17 cellular contexts compared by ENCODE assay signal in the genomic region with DNA sequence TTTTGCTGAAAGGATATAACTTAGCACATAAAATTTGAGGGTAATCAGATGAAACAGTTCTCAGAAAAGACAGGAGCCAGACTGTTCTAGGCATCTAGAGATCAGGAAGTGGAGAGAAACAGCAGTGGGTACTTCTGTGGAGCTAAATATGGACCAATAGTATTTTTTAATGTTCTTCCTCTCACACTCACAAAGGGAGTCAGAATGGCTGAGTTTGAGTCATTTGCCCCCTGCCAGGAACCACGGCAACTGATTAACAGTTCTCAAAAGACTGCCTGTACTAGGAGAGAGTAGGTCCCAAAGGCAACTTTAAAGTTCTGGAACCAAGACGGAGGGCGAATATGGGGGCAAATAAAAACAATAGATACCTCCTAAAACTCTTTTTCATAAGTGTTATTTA.
DNase-seq lines count a peak whose midpoint lies in the region; TF ChIP-seq lines count a peak whose summit lies in the region.
"Had no signal": no experiment of that assay in that cellular context is flagged by ENCODE, and none has a peak within 500 bp of the region (broad histone marks: within the 10 kb centered on the region; RNA-seq: fewer than 3 reads in every experiment).

No MANE protein-coding gene starts in this region.

- H3K27ac Mint-ChIP-seq in Calu3 (ENCODE audit: unreplicated experiment) = peak overlapping the region; percentile 68
- H3K27ac Mint-ChIP-seq: mesothelial cell of epicardium had no signal

- BruUV-seq in Calu3 (replicated peaks; lab: Mats Ljungman, UMichigan) = no TSS peak

- no peak overlapping the region for H3K9ac ChIP-seq in mesendoderm (ENCODE audit: low read length)

- no peak overlapping the region for H4K8ac ChIP-seq in mesendoderm (ENCODE audit: low read depth, low read length)

- no peak overlapping the region for H2BK120ac ChIP-seq in mesendoderm (ENCODE audit: low read depth, low read length)

- no peak overlapping the region for H2BK15ac ChIP-seq in mesendoderm (replicated peaks; ENCODE audit: low read depth)

- no peak overlapping the region for H3K4me2 ChIP-seq in mesendoderm (ENCODE audit: low read length)

- in situ Hi-C loops in brain microvascular endothelial cell (cut with HindIII; ENCODE audit: low pct_ligation_motif_present, low sequenced_read_pairs) = no loop called here

- H3K27me3 ChIP-seq in MG63 = no peaks in the 10 kb centered on the region
- H3K27me3 ChIP-seq in brain microvascular endothelial cell (replicated peaks) = no peaks in the 10 kb centered on the region
- H3K27me3 ChIP-seq in mesendoderm (ENCODE audit: insufficient read depth, low read length, poor library complexity) = no peaks in the 10 kb centered on the region
- no peaks in the 10 kb centered on the region for H3K27me3 ChIP-seq in SJCRH30
- H3K27me3 ChIP-seq: cardiac muscle cell, tibial artery had no signal

- no peak overlapping the region for H3K4me3 ChIP-seq in MG63
- no peak overlapping the region for H3K4me3 ChIP-seq in brain microvascular endothelial cell (ENCODE audit: low read depth, low read length)
- H3K4me3 ChIP-seq in mesendoderm (ENCODE audit: low read length) = no peak overlapping the region
- no peak overlapping the region for H3K4me3 ChIP-seq in SJCRH30
- H3K4me3 ChIP-seq: cardiac muscle cell, tibial artery had no signal

- H3K18ac ChIP-seq in mesendoderm (ENCODE audit: low read length) = no peak overlapping the region

- no peaks in the 10 kb centered on the region for H3K9me3 Mint-ChIP-seq in Calu3 (ENCODE audit: low read depth, unreplicated experiment)

- H3K79me1 ChIP-seq in mesendoderm (ENCODE audit: low read length) = peaks cover 13% of the 10 kb centered on the region

- no peak overlapping the region for H2BK5ac ChIP-seq in mesendoderm (ENCODE audit: low read length)

- H3K9me3 ChIP-seq in MG63 (peaks cover under 1% of the 10 kb centered on the region; the same call in 1 of the 2 replicates), SJCRH30 (replicated peaks) (peaks cover 4% of the 10 kb centered on the region; the same call in 1 of the 2 replicates)
- H3K9me3 ChIP-seq: tibial artery had no signal

- H3K4ac ChIP-seq in mesendoderm (ENCODE audit: low read depth, low read length) = no peak overlapping the region

- peaks cover 3% of the 10 kb centered on the region for H3K36me3 Mint-ChIP-seq in Calu3 (ENCODE audit: insufficient read depth, unreplicated experiment)

- peaks cover 3% of the 10 kb centered on the region for H3K4me1 ChIP-seq in mesendoderm (ENCODE audit: control insufficient read depth, low read depth, low read length)
- H3K4me1 ChIP-seq in SJCRH30 = 0 out of 2 replicates have a peak, but pooled peaks cover 2% of the 10 kb centered on the region

- H3K36me3 ChIP-seq in MG63 (no peaks in the 10 kb centered on the region), brain microvascular endothelial cell (replicated peaks) (no peaks in the 10 kb centered on the region), mesendoderm (ENCODE audit: control insufficient read depth, insufficient read depth, low read length) (no peaks in the 10 kb centered on the region), SJCRH30 (peaks cover 5% of the 10 kb centered on the region)
- H3K36me3 ChIP-seq: cardiac muscle cell, tibial artery had no signal

- H3K23ac ChIP-seq in mesendoderm (ENCODE audit: low read length) = no peak overlapping the region

- H2AK5ac ChIP-seq in mesendoderm (ENCODE audit: low read length) = no peak overlapping the region

- CTCF ChIA-PET in Calu3 (lab: Charles Lee) = no interaction called here

- intact Hi-C loops in Calu3 (cut with micrococcal nuclease; ENCODE audit: unreplicated experiment) = no loop called here

- H3K56ac ChIP-seq in mesendoderm (ENCODE audit: low read length) = no peak overlapping the region

- peak overlapping the region; percentile 36 for H3K27ac ChIP-seq in brain microvascular endothelial cell
- H3K27ac ChIP-seq in mesendoderm (ENCODE audit: low read depth, low read length) = no peak overlapping the region
- H3K27ac ChIP-seq in SJCRH30 = no peak overlapping the region
- H3K27ac ChIP-seq: cardiac muscle cell, HL-60, tibial artery had no signal

- TF ChIP-seq CTCF in Calu3 (IDR thresholded peaks at IDR 0.05; ENCODE audit: unreplicated experiment) (no peak), brain microvascular endothelial cell (IDR thresholded peaks at IDR 0.05; ENCODE audit: low read depth, low read length, missing control alignments) (no peak)

- H3K4me3 Mint-ChIP-seq in Calu3 (ENCODE audit: low read depth, unreplicated experiment) = peak overlapping the region; percentile 12
- H3K4me3 Mint-ChIP-seq: mesothelial cell of epicardium had no signal

- peaks cover 34% of the 10 kb centered on the region for H3K4me1 Mint-ChIP-seq in Calu3 (ENCODE audit: low read depth, unreplicated experiment)

- no peaks in the 10 kb centered on the region for H3K27me3 Mint-ChIP-seq in Calu3 (ENCODE audit: unreplicated experiment)

- H4K5ac ChIP-seq in mesendoderm (ENCODE audit: low read length) = no peak overlapping the region

- peaks cover 13% of the 10 kb centered on the region for H3K79me2 ChIP-seq in mesendoderm (ENCODE audit: control insufficient read depth, insufficient read depth, low read length)

- DNase-seq in Calu3 = peak; percentile 28
- DNase-seq in MG63 = peak; percentile 34
- peak; percentile 76 for DNase-seq in brain microvascular endothelial cell
- peak; percentile 69 for DNase-seq in mesendoderm
- DNase-seq in T1000 (lab: John Stamatoyannopoulos, UW) = no peak
- DNase-seq in AML-193 (lab: John Stamatoyannopoulos, UW) = no peak
- no peak for DNase-seq in SJCRH30
- DNase-seq in T-helper 2 cell = no peak
- DNase-seq: activated naive CD4-positive, alpha-beta T cell treated with anti-CD3 and anti-CD28 coated beads, Interleukin-2, amount 50 U/mL, for 16 hours; DMS 273 treated with DMSO at 0.1 percent for 48 hours; GOT3; NCI-H1694; stimulated activated CD4-positive, alpha-beta T cell treated with anti-CD3 and anti-CD28 coated beads, Interleukin-4, amount 100 ng/mL, for 1 hour; tibial artery had no signal

- WGBS in mesendoderm (ENCODE audit: extremely low coverage, insufficient coverage, low lambda C conversion rate) = no CpG with 5 or more reads among the region's 3 CpGs

Comparison
In these comparisons a context has a peak if more than half of its experiments do, and no peak if none do; other contexts are left out.
1. DNase-seq: peak in Calu3 (single experiment), MG63 (single experiment), brain microvascular endothelial cell (single experiment) and mesendoderm (single experiment); none in T1000 (single experiment), AML-193 (0 of 2), SJCRH30 (0 of 2) and T-helper 2 cell (0 of 5).